In the genomic region with DNA sequence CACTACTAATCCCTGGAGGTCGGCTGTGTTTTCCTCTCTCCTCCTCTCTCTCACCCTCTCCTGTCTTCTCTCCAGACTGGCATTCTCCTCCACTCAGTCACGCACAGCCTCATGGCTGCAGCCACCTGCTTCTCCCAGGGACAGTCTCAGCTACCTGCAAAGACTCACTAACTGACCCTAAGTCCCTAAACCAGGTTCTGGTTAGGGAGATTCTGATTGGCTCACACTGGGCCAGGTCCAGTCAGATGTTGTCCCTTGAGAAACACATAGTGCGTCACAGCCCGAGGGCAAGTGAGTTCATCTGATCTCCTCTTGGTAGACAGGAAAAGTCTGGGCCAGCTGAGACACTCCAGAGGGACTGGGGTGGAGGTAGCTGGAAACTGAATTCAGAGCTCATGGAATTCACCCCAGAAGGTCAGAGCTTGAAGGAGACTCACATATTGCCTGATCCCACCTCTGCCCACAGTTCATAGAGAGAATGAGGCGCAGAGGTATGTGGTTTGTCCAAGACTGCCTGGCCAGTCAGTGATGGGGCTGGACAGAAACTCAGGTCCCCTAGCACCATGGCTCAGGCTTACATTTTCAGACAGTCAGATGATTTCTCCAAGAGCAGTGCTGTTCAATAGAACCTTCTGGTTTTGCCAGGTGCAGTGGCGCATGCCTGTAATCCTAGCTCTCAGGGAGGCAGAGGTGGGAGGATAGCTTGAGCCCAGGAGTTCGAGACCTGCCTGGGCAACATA, we compare ENCODE assay signal across 13 cellular contexts. TPM values are rescaled to one million over a fixed set of nuclear protein-coding genes. Genes with fewer than 3 reads are reported as not detected.
DNase-seq lines count a peak whose midpoint lies in the region; ATAC-seq and TF ChIP-seq lines count a peak whose summit lies in the region.
"Had no signal": no experiment of that assay in that cellular context is flagged by ENCODE, and none has a peak within 500 bp of the region (broad histone marks: within the 10 kb centered on the region; RNA-seq: fewer than 3 reads in every experiment).

No MANE protein-coding gene starts in this region.

- TF ChIP-seq EP300 in gastroesophageal sphincter (IDR thresholded peaks at IDR 0.05) = no peak

- H3K9me3 ChIP-seq in RWPE2 (ENCODE audit: severe bottlenecking) (no peaks in the 10 kb centered on the region), gastroesophageal sphincter (no peaks in the 10 kb centered on the region), psoas muscle (no peaks in the 10 kb centered on the region)
- H3K9me3 ChIP-seq: thoracic aorta had no signal

- no peaks in the 10 kb centered on the region for H3K36me3 Mint-ChIP-seq in activated T-cell treated with anti-CD3 and anti-CD28 coated beads, Interleukin-2, amount 50 U/mL, for 4 hours (ENCODE audit: insufficient read depth)
- H3K36me3 Mint-ChIP-seq: naive B cell had no signal

- 62 to 68% methylated on average over 4 of the region's 7 CpGs for WGBS in gastroesophageal sphincter (ENCODE audit: low coverage in 1 of 2), 2 donors
- 39 to 51% (median 40%) methylated on average over 7 of the region's 7 CpGs for WGBS in psoas muscle, 3 donors

- intact Hi-C loops in psoas muscle (cut with DNase I) = no loop called here

- H3K36me3 ChIP-seq in RWPE2 (ENCODE audit: low read depth) (no peaks in the 10 kb centered on the region), gastroesophageal sphincter (no peaks in the 10 kb centered on the region), psoas muscle (ENCODE audit: insufficient read depth in 1 of 2, low read depth in 1 of 2) (no peaks in the 10 kb centered on the region)
- H3K36me3 ChIP-seq: thoracic aorta had no signal

- H3K4me1 Mint-ChIP-seq in activated T-cell treated with anti-CD3 and anti-CD28 coated beads, Interleukin-2, amount 50 U/mL, for 4 hours (ENCODE audit: low read depth) = no peaks in the 10 kb centered on the region
- H3K4me1 Mint-ChIP-seq: naive B cell had no signal

- H3K27me3 ChIP-seq in RWPE2 (ENCODE audit: insufficient read depth, poor library complexity, severe bottlenecking) (no peaks in the 10 kb centered on the region), gastroesophageal sphincter (peaks cover 37% of the 10 kb centered on the region), psoas muscle (ENCODE audit: insufficient read depth in 3 of 3, low read length in 2 of 3) (no peaks in the 10 kb centered on the region)

- H3K4me1 ChIP-seq in RWPE2 (ENCODE audit: insufficient read depth, poor library complexity, severe bottlenecking) (peaks cover 7% of the 10 kb centered on the region), gastroesophageal sphincter (no peaks in the 10 kb centered on the region), psoas muscle (peaks cover 7% of the 10 kb centered on the region)

- TF ChIP-seq POLR2A in gastroesophageal sphincter (IDR thresholded peaks at IDR 0.05) = no peak

- peak; percentile 82 for ATAC-seq in RWPE2 (ENCODE audit: low read depth)
- peak; percentile 93 for ATAC-seq in gastroesophageal sphincter
- peak; percentile 58 to 92 (median 85) for ATAC-seq in psoas muscle
- ATAC-seq in activated T-cell treated with anti-CD3 and anti-CD28 coated beads, Interleukin-2, amount 50 U/mL, for 4 hours = no peak

- DNase-seq in ELF-1 (ENCODE audit: low read depth, low spot score) = peak; percentile 84
- DNase-seq in RWPE2 (ENCODE audit: low spot score) = no peak
- DNase-seq in psoas muscle = peak; percentile 67 to 81
- no peak for DNase-seq in stimulated activated naive CD4-positive, alpha-beta T cell (lab: John Stamatoyannopoulos, UW)
- DNase-seq in activated T-cell treated with anti-CD3 and anti-CD28 coated beads, Interleukin-2, amount 50 U/mL, for 4 hours = no peak
- DNase-seq in activated effector memory CD4-positive, alpha-beta T cell treated with Interleukin-2 at 50 U/mL for 16 hours = no peak
- no peak for DNase-seq in activated CD4-positive, alpha-beta T cell treated with anti-CD3 and anti-CD28 coated beads for 48 hours
- DNase-seq: hippocampal formation; naive B cell; stimulated activated CD4-positive, alpha-beta T cell treated with anti-CD3 and anti-CD28 coated beads, Interleukin-4, amount 100 ng/mL, for 1 hour had no signal

- no peaks in the 10 kb centered on the region for H3K9me3 Mint-ChIP-seq in activated T-cell treated with anti-CD3 and anti-CD28 coated beads, Interleukin-2, amount 50 U/mL, for 4 hours
- H3K9me3 Mint-ChIP-seq: activated T-helper 2 cell treated with anti-CD3 and anti-CD28 coated beads, Interferon-gamma antibody, Interleukin-2, Interleukin-4, amounts not matched to agents 10 μg/mL and 5 μg/mL and 100 μg/mL, durations not matched to agents 14 hours and 24 hours and 36 hours; naive B cell had no signal

- H3K27me3 Mint-ChIP-seq in activated T-cell treated with anti-CD3 and anti-CD28 coated beads, Interleukin-2, amount 50 U/mL, for 4 hours (ENCODE audit: low read depth) = peaks cover 8% of the 10 kb centered on the region

- H3K4me3 Mint-ChIP-seq in activated T-cell treated with anti-CD3 and anti-CD28 coated beads, Interleukin-2, amount 50 U/mL, for 4 hours = no peak overlapping the region

- no peak overlapping the region for H3K27ac ChIP-seq in RWPE2 (ENCODE audit: poor library complexity, severe bottlenecking)
- H3K27ac ChIP-seq in gastroesophageal sphincter = peak overlapping the region in 3 of 4 donors; percentile 7 to 65 (median 51)
- H3K27ac ChIP-seq in psoas muscle = peak overlapping the region; percentile 46
- H3K27ac ChIP-seq: thoracic aorta had no signal

- H3K4me3 ChIP-seq in RWPE2 (ENCODE audit: severe bottlenecking) (no peak overlapping the region), gastroesophageal sphincter (no peak overlapping the region), psoas muscle (no peak overlapping the region)
- H3K4me3 ChIP-seq: thoracic aorta had no signal

- no peak for TF ChIP-seq CTCF in RWPE2 (IDR thresholded peaks at IDR 0.05; ENCODE audit: poor library complexity, severe bottlenecking)
- TF ChIP-seq CTCF in gastroesophageal sphincter (IDR thresholded peaks at IDR 0.05) = no peak
- TF ChIP-seq CTCF in psoas muscle (IDR thresholded peaks at IDR 0.05) = no peak

RNA-seq across cellular contexts. Expression of a gene that starts 40.4 kb away (rescaled TPM):
- total RNA-seq in gastroesophageal sphincter (1,000 to 10,000 TPM in 2 of 4 donors, 100 to 1,000 TPM in 2; 636 to 1,268 (median 935) TPM), psoas muscle (100 to 1,000 TPM; 486 to 688 (median 592) TPM)
- 1,000 to 10,000 TPM in 2 of 3 donors, 100 to 1,000 TPM in 1; 842 to 1,926 (median 1,102) TPM for polyA plus RNA-seq in psoas muscle
- total RNA-seq in activated T-cell treated with anti-CD3 and anti-CD28 coated beads, Interleukin-2, amount 50 U/mL, for 4 hours = 1,000 to 10,000 TPM; 1,397 to 1,476 (median 1,425) TPM

Comparison
In these comparisons a context has a peak if more than half of its experiments do, and no peak if none do; other contexts are left out.
1. DNase-seq: peak in ELF-1 (single experiment) and psoas muscle (2 of 2); none in RWPE2 (single experiment), stimulated activated naive CD4-positive, alpha-beta T cell (0 of 6), activated T-cell treated with anti-CD3 and anti-CD28 coated beads, Interleukin-2, amount 50 U/mL, for 4 hours (single experiment), activated effector memory CD4-positive, alpha-beta T cell treated with Interleukin-2 at 50 U/mL for 16 hours (single experiment) and activated CD4-positive, alpha-beta T cell treated with anti-CD3 and anti-CD28 coated beads for 48 hours (single experiment).
2. ATAC-seq: peak in RWPE2 (single experiment), gastroesophageal sphincter (single experiment) and psoas muscle (4 of 4); none in activated T-cell treated with anti-CD3 and anti-CD28 coated beads, Interleukin-2, amount 50 U/mL, for 4 hours (0 of 2).